In genomic region chr16:78524066-78524595, GRCh38 we compare ENCODE assay signal across 30 cellular contexts.
"Had no signal": no experiment of that assay in that cellular context is flagged by ENCODE, and none has a peak within 500 bp of the region (broad histone marks: within the 10 kb centered on the region; RNA-seq: fewer than 3 reads in every experiment).

No MANE protein-coding gene starts in this region.

- H3K27me3 Mint-ChIP-seq: activated CD4-positive, alpha-beta memory T cell treated with anti-CD3 and anti-CD28 coated beads for 36 hours; activated CD4-positive, alpha-beta T cell treated with anti-CD3 and anti-CD28 coated beads, Interleukin-2, amount 10 ng/mL, durations not matched to agents 24 days and 14 days; activated naive CD4-positive, alpha-beta T cell treated with anti-CD3 and anti-CD28 coated beads, Interleukin-2, amount 50 U/mL, for 24 hours; activated naive CD8-positive, alpha-beta T cell treated with anti-CD3 and anti-CD28 coated beads, Interleukin-2, amount 50 U/mL, for 24 hours; activated T-cell treated with anti-CD3 and anti-CD28 coated beads, Interleukin-2, amount 50 U/mL, for 24 hours; activated T-helper 17 cell treated with anti-CD3 and anti-CD28 coated beads, Interleukin-2, amount 50 U/mL, for 72 hours; central memory CD8-positive, alpha-beta T cell; dendritic cell treated with granulocyte-macrophage colony-stimulating factor and Interleukin-4, amounts not matched to agents 40 ng/mL and 50 ng/mL, for 4 days; progenitor cell of endocrine pancreas; stimulated activated naive CD8-positive, alpha-beta T cell treated with anti-CD3 and anti-CD28 coated beads, Interleukin-15, Interleukin-2, amounts not matched to agents 100 ng/mL and 50 ng/mL, for 24 hours; type B pancreatic cell had no signal

- H3K4me1 Mint-ChIP-seq: activated CD4-positive, alpha-beta T cell treated with anti-CD3 and anti-CD28 coated beads, Interleukin-2, amount 10 ng/mL, durations not matched to agents 24 days and 14 days; activated naive CD4-positive, alpha-beta T cell treated with anti-CD3 and anti-CD28 coated beads, Interleukin-2, amount 50 U/mL, for 24 hours; activated naive CD8-positive, alpha-beta T cell treated with anti-CD3 and anti-CD28 coated beads, Interleukin-2, amount 50 U/mL, for 24 hours; activated T-helper 17 cell treated with anti-CD3 and anti-CD28 coated beads, Interleukin-2, amount 50 U/mL, for 72 hours; central memory CD8-positive, alpha-beta T cell; natural killer cell had no signal

- H3K4me1 ChIP-seq: breast epithelium, right lobe of liver, uterus had no signal

- ATAC-seq: activated naive CD8-positive, alpha-beta T cell treated with anti-CD3 and anti-CD28 coated beads, Interleukin-2, amount 50 U/mL, for 24 hours; activated T-helper 17 cell treated with anti-CD3 and anti-CD28 coated beads, Interleukin-2, amount 50 U/mL, for 72 hours; left cardiac atrium; left ventricle myocardium superior; natural killer cell; right lobe of liver had no signal

- DNase-seq: activated CD4-positive, alpha-beta memory T cell treated with anti-CD3 and anti-CD28 coated beads for 36 hours; activated CD4-positive, alpha-beta T cell treated with anti-CD3 and anti-CD28 coated beads, Interleukin-2, amount 10 ng/mL, durations not matched to agents 24 days and 14 days; activated CD4-positive, CD25-positive, alpha-beta regulatory T cell treated with anti-CD3 and anti-CD28 coated beads, Interleukin-2, amount 50 U/mL, for 72 hours; activated CD8-positive, alpha-beta memory T cell treated with anti-CD3 and anti-CD28 coated beads, Interleukin-2, amount 50 U/mL, for 4 hours; activated gamma-delta T cell treated with Interleukin-2 at 50 U/mL for 16 hours; activated naive CD8-positive, alpha-beta T cell treated with anti-CD3 and anti-CD28 coated beads, Interleukin-2, amount 50 U/mL, for 24 hours; activated T-cell treated with anti-CD3 and anti-CD28 coated beads, Interleukin-2, amount 50 U/mL, for 24 hours; amygdala; esophagus squamous epithelium; foreskin melanocyte; islet precursor cell; left cardiac atrium; left ventricle myocardium superior; midbrain; natural killer cell; right lobe of liver; stimulated activated CD4-positive, alpha-beta T cell treated with anti-CD3 and anti-CD28 coated beads, Interleukin-12 subunit alpha, Interleukin-12 subunit beta, amount 100 ng/mL, for 4 hours; stimulated activated CD4-positive, alpha-beta T cell treated with anti-CD3 and anti-CD28 coated beads, Interleukin-4, amount 100 ng/mL, for 1 hour; T-helper 2 cell; uterus had no signal

- H3K36me3 Mint-ChIP-seq: activated CD4-positive, alpha-beta memory T cell treated with anti-CD3 and anti-CD28 coated beads for 36 hours; activated naive CD4-positive, alpha-beta T cell treated with anti-CD3 and anti-CD28 coated beads, Interleukin-2, amount 50 U/mL, for 24 hours; natural killer cell; type B pancreatic cell had no signal

- H3K36me3 ChIP-seq: breast epithelium, esophagus squamous epithelium, right lobe of liver, uterus had no signal

- H3K9me3 ChIP-seq: breast epithelium, esophagus squamous epithelium, right lobe of liver, uterus had no signal

- H3K4me3 Mint-ChIP-seq: activated CD4-positive, alpha-beta memory T cell treated with anti-CD3 and anti-CD28 coated beads for 36 hours; activated CD4-positive, alpha-beta T cell treated with anti-CD3 and anti-CD28 coated beads, Interleukin-2, amount 10 ng/mL, durations not matched to agents 24 days and 14 days; activated naive CD4-positive, alpha-beta T cell treated with anti-CD3 and anti-CD28 coated beads, Interleukin-2, amount 50 U/mL, for 24 hours; activated naive CD8-positive, alpha-beta T cell treated with anti-CD3 and anti-CD28 coated beads, Interleukin-2, amount 50 U/mL, for 24 hours; activated T-cell treated with anti-CD3 and anti-CD28 coated beads, Interleukin-2, amount 50 U/mL, for 24 hours; activated T-helper 17 cell treated with anti-CD3 and anti-CD28 coated beads, Interleukin-2, amount 50 U/mL, for 72 hours; central memory CD8-positive, alpha-beta T cell; dendritic cell treated with granulocyte-macrophage colony-stimulating factor and Interleukin-4, amounts not matched to agents 40 ng/mL and 50 ng/mL, for 4 days; natural killer cell; stimulated activated naive CD8-positive, alpha-beta T cell treated with anti-CD3 and anti-CD28 coated beads, Interleukin-15, Interleukin-2, amounts not matched to agents 100 ng/mL and 50 ng/mL, for 24 hours; type B pancreatic cell had no signal

- H3K27ac ChIP-seq: breast epithelium, epithelial cell of prostate, esophagus squamous epithelium, right lobe of liver, skin epidermis, uterus had no signal

- H3K27me3 ChIP-seq: breast epithelium, esophagus squamous epithelium, right lobe of liver, uterus had no signal

- H3K9me3 Mint-ChIP-seq: activated CD4-positive, alpha-beta memory T cell treated with anti-CD3 and anti-CD28 coated beads for 36 hours; activated CD4-positive, alpha-beta T cell treated with anti-CD3 and anti-CD28 coated beads, Interleukin-2, amount 10 ng/mL, durations not matched to agents 24 days and 14 days; activated naive CD4-positive, alpha-beta T cell treated with anti-CD3 and anti-CD28 coated beads, Interleukin-2, amount 50 U/mL, for 24 hours; activated naive CD8-positive, alpha-beta T cell treated with anti-CD3 and anti-CD28 coated beads, Interleukin-2, amount 50 U/mL, for 24 hours; activated T-cell treated with anti-CD3 and anti-CD28 coated beads, Interleukin-2, amount 50 U/mL, for 24 hours; activated T-helper 17 cell treated with anti-CD3 and anti-CD28 coated beads, Interleukin-2, amount 50 U/mL, for 72 hours; central memory CD8-positive, alpha-beta T cell; dendritic cell treated with granulocyte-macrophage colony-stimulating factor and Interleukin-4, amounts not matched to agents 40 ng/mL and 50 ng/mL, for 4 days; natural killer cell; stimulated activated naive CD8-positive, alpha-beta T cell treated with anti-CD3 and anti-CD28 coated beads, Interleukin-15, Interleukin-2, amounts not matched to agents 100 ng/mL and 50 ng/mL, for 24 hours; type B pancreatic cell had no signal

- H3K27ac Mint-ChIP-seq: activated CD4-positive, alpha-beta memory T cell treated with anti-CD3 and anti-CD28 coated beads for 36 hours; activated CD4-positive, alpha-beta T cell treated with anti-CD3 and anti-CD28 coated beads, Interleukin-2, amount 10 ng/mL, durations not matched to agents 24 days and 14 days; activated naive CD4-positive, alpha-beta T cell treated with anti-CD3 and anti-CD28 coated beads, Interleukin-2, amount 50 U/mL, for 24 hours; activated naive CD8-positive, alpha-beta T cell treated with anti-CD3 and anti-CD28 coated beads, Interleukin-2, amount 50 U/mL, for 24 hours; activated T-cell treated with anti-CD3 and anti-CD28 coated beads, Interleukin-2, amount 50 U/mL, for 24 hours; activated T-helper 17 cell treated with anti-CD3 and anti-CD28 coated beads, Interleukin-2, amount 50 U/mL, for 72 hours; dendritic cell treated with granulocyte-macrophage colony-stimulating factor and Interleukin-4, amounts not matched to agents 40 ng/mL and 50 ng/mL, for 4 days; natural killer cell; progenitor cell of endocrine pancreas; stimulated activated naive CD8-positive, alpha-beta T cell treated with anti-CD3 and anti-CD28 coated beads, Interleukin-15, Interleukin-2, amounts not matched to agents 100 ng/mL and 50 ng/mL, for 24 hours had no signal

- H3K4me3 ChIP-seq: breast epithelium, esophagus squamous epithelium, right lobe of liver, skin epidermis, uterus had no signal
